1 cellular context compared by ENCODE assay signal in genomic region chr14:68823434-68824206, GRCh38.
TF ChIP-seq lines count a peak whose summit lies in the region.

No MANE protein-coding gene starts in this region.

TF ChIP-seq in HepG2, 621 proteins besides CTCF, POLR2A, EP300 and RAD21 (continues in another document):
- TF ChIP-seq, protein P1, sequence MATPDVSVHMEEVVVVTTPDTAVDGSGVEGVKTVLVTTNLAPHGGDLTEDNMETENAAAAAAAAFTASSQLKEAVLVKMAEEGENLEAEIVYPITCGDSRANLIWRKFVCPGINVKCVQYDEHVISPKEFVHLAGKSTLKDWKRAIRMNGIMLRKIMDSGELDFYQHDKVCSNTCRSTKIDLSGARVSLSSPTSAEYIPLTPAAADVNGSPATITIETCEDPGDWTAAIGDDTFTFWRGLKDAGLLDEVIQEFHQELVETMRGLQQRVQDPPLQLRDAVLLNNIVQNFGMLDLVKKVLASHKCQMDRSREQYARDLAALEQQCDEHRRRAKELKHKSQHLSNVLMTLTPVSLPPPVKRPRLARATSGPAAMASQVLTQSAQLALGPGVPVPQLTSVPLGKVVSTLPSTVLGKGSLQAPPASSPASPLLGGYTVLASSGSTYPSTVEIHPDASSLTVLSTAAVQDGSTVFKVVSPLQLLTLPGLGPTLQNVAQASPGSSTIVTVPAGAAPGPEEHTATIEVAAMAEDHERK (CRISPR knock-in tag; IDR thresholded peaks at IDR 0.05; ENCODE audit: low read depth) = no peak
- TF ChIP-seq NR3C1 (CRISPR knock-in tag; IDR thresholded peaks at IDR 0.05) (no peak), HBP1 (CRISPR knock-in tag; IDR thresholded peaks at IDR 0.05; ENCODE audit: low read depth) (no peak), ELF4 (CRISPR knock-in tag; IDR thresholded peaks at IDR 0.05; ENCODE audit: borderline replicate concordance) (no peak), SMC3 (IDR thresholded peaks at IDR 0.05; ENCODE audit: low read length) (no peak), ZNF557 (CRISPR knock-in tag; IDR thresholded peaks at IDR 0.05) (no peak), ZNF44 (CRISPR knock-in tag; IDR thresholded peaks at IDR 0.05) (no peak), YEATS2 (CRISPR knock-in tag; IDR thresholded peaks at IDR 0.05; ENCODE audit: borderline replicate concordance) (no peak), ZNF616 (CRISPR knock-in tag; IDR thresholded peaks at IDR 0.05; ENCODE audit: low read depth) (no peak), NRL (CRISPR knock-in tag; IDR thresholded peaks at IDR 0.05; ENCODE audit: borderline replicate concordance) (peak; percentile 52; the same call in 1 of the 2 replicates), ZNF75D (CRISPR knock-in tag; IDR thresholded peaks at IDR 0.05; ENCODE audit: borderline replicate concordance) (no peak), NR1H2 (CRISPR knock-in tag; IDR thresholded peaks at IDR 0.05; ENCODE audit: borderline replicate concordance, low read depth) (no peak), ZNF660 (CRISPR knock-in tag; IDR thresholded peaks at IDR 0.05; ENCODE audit: borderline replicate concordance, low read depth) (no peak), ATF1 (CRISPR knock-in tag; IDR thresholded peaks at IDR 0.05) (no peak), ZNF776 (CRISPR knock-in tag; IDR thresholded peaks at IDR 0.05) (peak; percentile 10; the same call in 1 of the 2 replicates), MED1 (CRISPR knock-in tag; IDR thresholded peaks at IDR 0.05) (peak; percentile 79), LCORL (IDR thresholded peaks at IDR 0.05) (no peak), LCORL (CRISPR knock-in tag; IDR thresholded peaks at IDR 0.05) (peak; percentile 51; the same call in 1 of the 2 replicates), THRA (CRISPR knock-in tag; IDR thresholded peaks at IDR 0.05; ENCODE audit: borderline replicate concordance) (no peak), RFX5 (IDR thresholded peaks at IDR 0.05; ENCODE audit: low read depth, low read length) (no peak), ZFP62 (CRISPR knock-in tag; IDR thresholded peaks at IDR 0.05) (no peak), CCAR2 (optimal IDR thresholded peaks at IDR 0.05; ENCODE audit: low read depth, low read length) (no peak), ZNF747 (CRISPR knock-in tag; IDR thresholded peaks at IDR 0.05; ENCODE audit: borderline replicate concordance) (0 out of 2 replicates have a peak, but pooled peaks have one; percentile 44), MBNL3 (CRISPR knock-in tag; conservative IDR thresholded peaks at IDR 0.05) (no peak), FOXP1 (IDR thresholded peaks at IDR 0.05) (no peak), FOXP1 (CRISPR knock-in tag; IDR thresholded peaks at IDR 0.05) (peak; percentile 26; the same call in 1 of the 2 replicates), E2F2 (CRISPR knock-in tag; IDR thresholded peaks at IDR 0.05; ENCODE audit: borderline replicate concordance) (no peak), MED8 (CRISPR knock-in tag; IDR thresholded peaks at IDR 0.05; ENCODE audit: insufficient replicate concordance) (peak; percentile 67), ZNF746 (CRISPR knock-in tag; IDR thresholded peaks at IDR 0.05) (peak; percentile 92), ZXDC (CRISPR knock-in tag; IDR thresholded peaks at IDR 0.05) (no peak; the same call in 1 of the 2 replicates), ZBTB14 (CRISPR knock-in tag; IDR thresholded peaks at IDR 0.05) (no peak), FLYWCH1 (CRISPR knock-in tag; IDR thresholded peaks at IDR 0.05) (no peak), ZNF296 (CRISPR knock-in tag; conservative IDR thresholded peaks at IDR 0.05) (peak; percentile 88; the same call in 1 of the 2 replicates), ZNF317 (CRISPR knock-in tag; IDR thresholded peaks at IDR 0.05) (no peak), ZNF704 (CRISPR knock-in tag; IDR thresholded peaks at IDR 0.05; ENCODE audit: borderline replicate concordance) (no peak), RFXAP (CRISPR knock-in tag; IDR thresholded peaks at IDR 0.05; ENCODE audit: borderline replicate concordance) (0 out of 2 replicates have a peak, but pooled peaks have one; percentile 49), TOPORS (CRISPR knock-in tag; IDR thresholded peaks at IDR 0.05) (no peak; the same call in 1 of the 2 replicates), ZBTB20 (CRISPR knock-in tag; IDR thresholded peaks at IDR 0.05; ENCODE audit: borderline replicate concordance, low read depth) (0 out of 2 replicates have a peak, but pooled peaks have one; percentile 91), SIN3B (IDR thresholded peaks at IDR 0.05; ENCODE audit: low read length) (no peak), ZSCAN9 (CRISPR knock-in tag; IDR thresholded peaks at IDR 0.05; ENCODE audit: borderline replicate concordance) (0 out of 2 replicates have a peak, but pooled peaks have one; percentile 32), ZNF292 (CRISPR knock-in tag; IDR thresholded peaks at IDR 0.05; ENCODE audit: borderline replicate concordance, low read depth) (peak; percentile 84), SNRNP70 (IDR thresholded peaks at IDR 0.05; ENCODE audit: low read depth, low read length) (no peak)
- TF ChIP-seq, protein P2, sequence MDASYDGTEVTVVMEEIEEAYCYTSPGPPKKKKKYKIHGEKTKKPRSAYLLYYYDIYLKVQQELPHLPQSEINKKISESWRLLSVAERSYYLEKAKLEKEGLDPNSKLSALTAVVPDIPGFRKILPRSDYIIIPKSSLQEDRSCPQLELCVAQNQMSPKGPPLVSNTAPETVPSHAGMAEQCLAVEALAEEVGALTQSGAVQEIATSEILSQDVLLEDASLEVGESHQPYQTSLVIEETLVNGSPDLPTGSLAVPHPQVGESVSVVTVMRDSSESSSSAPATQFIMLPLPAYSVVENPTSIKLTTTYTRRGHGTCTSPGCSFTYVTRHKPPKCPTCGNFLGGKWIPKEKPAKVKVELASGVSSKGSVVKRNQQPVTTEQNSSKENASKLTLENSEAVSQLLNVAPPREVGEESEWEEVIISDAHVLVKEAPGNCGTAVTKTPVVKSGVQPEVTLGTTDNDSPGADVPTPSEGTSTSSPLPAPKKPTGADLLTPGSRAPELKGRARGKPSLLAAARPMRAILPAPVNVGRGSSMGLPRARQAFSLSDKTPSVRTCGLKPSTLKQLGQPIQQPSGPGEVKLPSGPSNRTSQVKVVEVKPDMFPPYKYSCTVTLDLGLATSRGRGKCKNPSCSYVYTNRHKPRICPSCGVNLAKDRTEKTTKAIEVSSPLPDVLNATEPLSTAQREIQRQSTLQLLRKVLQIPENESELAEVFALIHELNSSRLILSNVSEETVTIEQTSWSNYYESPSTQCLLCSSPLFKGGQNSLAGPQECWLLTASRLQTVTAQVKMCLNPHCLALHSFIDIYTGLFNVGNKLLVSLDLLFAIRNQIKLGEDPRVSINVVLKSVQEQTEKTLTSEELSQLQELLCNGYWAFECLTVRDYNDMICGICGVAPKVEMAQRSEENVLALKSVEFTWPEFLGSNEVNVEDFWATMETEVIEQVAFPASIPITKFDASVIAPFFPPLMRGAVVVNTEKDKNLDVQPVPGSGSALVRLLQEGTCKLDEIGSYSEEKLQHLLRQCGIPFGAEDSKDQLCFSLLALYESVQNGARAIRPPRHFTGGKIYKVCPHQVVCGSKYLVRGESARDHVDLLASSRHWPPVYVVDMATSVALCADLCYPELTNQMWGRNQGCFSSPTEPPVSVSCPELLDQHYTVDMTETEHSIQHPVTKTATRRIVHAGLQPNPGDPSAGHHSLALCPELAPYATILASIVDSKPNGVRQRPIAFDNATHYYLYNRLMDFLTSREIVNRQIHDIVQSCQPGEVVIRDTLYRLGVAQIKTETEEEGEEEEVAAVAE (CRISPR knock-in tag; IDR thresholded peaks at IDR 0.05; ENCODE audit: borderline replicate concordance) = no peak
- TF ChIP-seq, protein P3, sequence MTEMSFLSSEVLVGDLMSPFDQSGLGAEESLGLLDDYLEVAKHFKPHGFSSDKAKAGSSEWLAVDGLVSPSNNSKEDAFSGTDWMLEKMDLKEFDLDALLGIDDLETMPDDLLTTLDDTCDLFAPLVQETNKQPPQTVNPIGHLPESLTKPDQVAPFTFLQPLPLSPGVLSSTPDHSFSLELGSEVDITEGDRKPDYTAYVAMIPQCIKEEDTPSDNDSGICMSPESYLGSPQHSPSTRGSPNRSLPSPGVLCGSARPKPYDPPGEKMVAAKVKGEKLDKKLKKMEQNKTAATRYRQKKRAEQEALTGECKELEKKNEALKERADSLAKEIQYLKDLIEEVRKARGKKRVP (CRISPR knock-in tag; IDR thresholded peaks at IDR 0.05) = no peak
- TF ChIP-seq, protein P4, sequence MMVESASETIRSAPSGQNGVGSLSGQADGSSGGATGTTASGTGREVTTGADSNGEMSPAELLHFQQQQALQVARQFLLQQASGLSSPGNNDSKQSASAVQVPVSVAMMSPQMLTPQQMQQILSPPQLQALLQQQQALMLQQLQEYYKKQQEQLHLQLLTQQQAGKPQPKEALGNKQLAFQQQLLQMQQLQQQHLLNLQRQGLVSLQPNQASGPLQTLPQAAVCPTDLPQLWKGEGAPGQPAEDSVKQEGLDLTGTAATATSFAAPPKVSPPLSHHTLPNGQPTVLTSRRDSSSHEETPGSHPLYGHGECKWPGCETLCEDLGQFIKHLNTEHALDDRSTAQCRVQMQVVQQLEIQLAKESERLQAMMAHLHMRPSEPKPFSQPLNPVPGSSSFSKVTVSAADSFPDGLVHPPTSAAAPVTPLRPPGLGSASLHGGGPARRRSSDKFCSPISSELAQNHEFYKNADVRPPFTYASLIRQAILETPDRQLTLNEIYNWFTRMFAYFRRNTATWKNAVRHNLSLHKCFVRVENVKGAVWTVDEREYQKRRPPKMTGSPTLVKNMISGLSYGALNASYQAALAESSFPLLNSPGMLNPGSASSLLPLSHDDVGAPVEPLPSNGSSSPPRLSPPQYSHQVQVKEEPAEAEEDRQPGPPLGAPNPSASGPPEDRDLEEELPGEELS (CRISPR knock-in tag; IDR thresholded peaks at IDR 0.05) = peak; percentile 57
